ENCODE assay signal across 8 cellular contexts in genomic region chr14:90759370-90760054, GRCh38.
DNase-seq lines count a peak whose midpoint lies in the region; ATAC-seq, FAIRE-seq and TF ChIP-seq lines count a peak whose summit lies in the region.

No MANE protein-coding gene starts in this region.

- peak overlapping the region; percentile 70 for H3K4me3 Mint-ChIP-seq in central memory CD8-positive, alpha-beta T cell

- H3K27me3 Mint-ChIP-seq in central memory CD8-positive, alpha-beta T cell, result peaks cover 11% of the 10 kb centered on the region

- peaks cover 5% of the 10 kb centered on the region for H3K36me3 Mint-ChIP-seq in central memory CD8-positive, alpha-beta T cell (ENCODE audit: insufficient read depth)

- ATAC-seq in GM18511 (IDR thresholded peaks at IDR 0.05; ENCODE audit: unreplicated experiment) (peak; percentile 61), HG03159 (IDR thresholded peaks at IDR 0.05; ENCODE audit: unreplicated experiment) (peak; percentile 38), GM19023 (IDR thresholded peaks at IDR 0.05; ENCODE audit: unreplicated experiment) (no peak)
- ATAC-seq in central memory CD8-positive, alpha-beta T cell (replicated peaks; ENCODE audit: extremely low read depth, poor library complexity, severe bottlenecking), result no peak

- peaks cover 10% of the 10 kb centered on the region for H3K4me1 Mint-ChIP-seq in central memory CD8-positive, alpha-beta T cell

- no peak for FAIRE-seq in H54 (lab: Jason Lieb, UNC)

- no peak overlapping the region for H3K27ac Mint-ChIP-seq in central memory CD8-positive, alpha-beta T cell (ENCODE audit: low read depth)

- DNase-seq in central memory CD8-positive, alpha-beta T cell (ENCODE audit: low spot score in 2 of 2), result no peak
- DNase-seq in pons (ENCODE audit: low spot score) (peak; percentile 6), SHP77 treated with DMSO at 0.1 percent for 48 hours (lab: John Stamatoyannopoulos, UW) (no peak), SIG-M5 (lab: John Stamatoyannopoulos, UW) (no peak), H54 (ENCODE audit: insufficient read length, low spot score) (no peak)

- no peak for TF ChIP-seq POLR2A in H54 (IDR thresholded peaks at IDR 0.05; ENCODE audit: low read depth, low read length)

- peaks cover 7% of the 10 kb centered on the region for H3K9me3 Mint-ChIP-seq in central memory CD8-positive, alpha-beta T cell

Comparison
In these comparisons a context has a peak if more than half of its experiments do, and no peak if none do; other contexts are left out.
1. ATAC-seq: peak in GM18511 (single experiment) and HG03159 (single experiment); none in central memory CD8-positive, alpha-beta T cell (single experiment) and GM19023 (single experiment).